Comparison of ENCODE assay signal across 2 cellular contexts in the genomic region with DNA sequence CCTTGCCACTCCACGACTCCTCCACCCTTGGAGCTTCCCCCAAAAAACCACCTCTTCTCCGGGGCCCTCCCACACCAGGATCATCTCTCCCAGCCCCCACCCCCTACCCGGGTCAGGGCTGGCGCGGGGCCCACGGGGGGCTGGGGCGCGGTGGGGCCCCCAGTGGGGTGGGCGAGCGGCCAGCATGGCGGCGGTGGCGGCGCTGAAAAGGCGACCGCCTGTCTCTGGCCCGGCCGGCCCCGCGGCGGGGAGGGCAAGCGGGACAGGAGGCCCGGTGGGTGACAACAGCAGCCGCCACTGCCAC.
TF ChIP-seq lines count a peak whose summit lies in the region.

No MANE protein-coding gene starts in this region.

TF ChIP-seq in liver, 16 proteins besides CTCF, POLR2A, EP300 and RAD21:
- TF ChIP-seq HNF4A (conservative IDR thresholded peaks at IDR 0.05) (no peak), ZBTB33 (IDR thresholded peaks at IDR 0.05) (no peak), EGR1 (IDR thresholded peaks at IDR 0.05; ENCODE audit: low read depth in 2 of 2) (no peak), FOXA1 (IDR thresholded peaks at IDR 0.05) (no peak), GABPA (IDR thresholded peaks at IDR 0.05 in 1 of 2, conservative IDR thresholded peaks at IDR 0.05 in 1 of 2) (no peak), SP1 (IDR thresholded peaks at IDR 0.05) (no peak), YY1 (IDR thresholded peaks at IDR 0.05) (no peak), JUND (IDR thresholded peaks at IDR 0.05) (no peak), FOXA2 (IDR thresholded peaks at IDR 0.05) (no peak), TAF1 (conservative IDR thresholded peaks at IDR 0.05) (no peak), HNF4G (IDR thresholded peaks at IDR 0.05) (no peak), NR2F2 (IDR thresholded peaks at IDR 0.05) (no peak), RXRA (IDR thresholded peaks at IDR 0.05) (no peak)
- TF ChIP-seq, protein P1, sequence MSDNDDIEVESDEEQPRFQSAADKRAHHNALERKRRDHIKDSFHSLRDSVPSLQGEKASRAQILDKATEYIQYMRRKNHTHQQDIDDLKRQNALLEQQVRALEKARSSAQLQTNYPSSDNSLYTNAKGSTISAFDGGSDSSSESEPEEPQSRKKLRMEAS (IDR thresholded peaks at IDR 0.05), result no peak
- TF ChIP-seq, protein P2, sequence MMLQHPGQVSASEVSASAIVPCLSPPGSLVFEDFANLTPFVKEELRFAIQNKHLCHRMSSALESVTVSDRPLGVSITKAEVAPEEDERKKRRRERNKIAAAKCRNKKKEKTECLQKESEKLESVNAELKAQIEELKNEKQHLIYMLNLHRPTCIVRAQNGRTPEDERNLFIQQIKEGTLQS (IDR thresholded peaks at IDR 0.05), result no peak
- TF ChIP-seq, protein P3, sequence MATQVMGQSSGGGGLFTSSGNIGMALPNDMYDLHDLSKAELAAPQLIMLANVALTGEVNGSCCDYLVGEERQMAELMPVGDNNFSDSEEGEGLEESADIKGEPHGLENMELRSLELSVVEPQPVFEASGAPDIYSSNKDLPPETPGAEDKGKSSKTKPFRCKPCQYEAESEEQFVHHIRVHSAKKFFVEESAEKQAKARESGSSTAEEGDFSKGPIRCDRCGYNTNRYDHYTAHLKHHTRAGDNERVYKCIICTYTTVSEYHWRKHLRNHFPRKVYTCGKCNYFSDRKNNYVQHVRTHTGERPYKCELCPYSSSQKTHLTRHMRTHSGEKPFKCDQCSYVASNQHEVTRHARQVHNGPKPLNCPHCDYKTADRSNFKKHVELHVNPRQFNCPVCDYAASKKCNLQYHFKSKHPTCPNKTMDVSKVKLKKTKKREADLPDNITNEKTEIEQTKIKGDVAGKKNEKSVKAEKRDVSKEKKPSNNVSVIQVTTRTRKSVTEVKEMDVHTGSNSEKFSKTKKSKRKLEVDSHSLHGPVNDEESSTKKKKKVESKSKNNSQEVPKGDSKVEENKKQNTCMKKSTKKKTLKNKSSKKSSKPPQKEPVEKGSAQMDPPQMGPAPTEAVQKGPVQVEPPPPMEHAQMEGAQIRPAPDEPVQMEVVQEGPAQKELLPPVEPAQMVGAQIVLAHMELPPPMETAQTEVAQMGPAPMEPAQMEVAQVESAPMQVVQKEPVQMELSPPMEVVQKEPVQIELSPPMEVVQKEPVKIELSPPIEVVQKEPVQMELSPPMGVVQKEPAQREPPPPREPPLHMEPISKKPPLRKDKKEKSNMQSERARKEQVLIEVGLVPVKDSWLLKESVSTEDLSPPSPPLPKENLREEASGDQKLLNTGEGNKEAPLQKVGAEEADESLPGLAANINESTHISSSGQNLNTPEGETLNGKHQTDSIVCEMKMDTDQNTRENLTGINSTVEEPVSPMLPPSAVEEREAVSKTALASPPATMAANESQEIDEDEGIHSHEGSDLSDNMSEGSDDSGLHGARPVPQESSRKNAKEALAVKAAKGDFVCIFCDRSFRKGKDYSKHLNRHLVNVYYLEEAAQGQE (IDR thresholded peaks at IDR 0.05), result no peak

TF ChIP-seq in HepG2, 621 proteins besides CTCF, POLR2A, EP300 and RAD21:
- no peak for TF ChIP-seq ZNF12 (CRISPR knock-in tag; IDR thresholded peaks at IDR 0.05)
- no peak for TF ChIP-seq ZNF510 (CRISPR knock-in tag; IDR thresholded peaks at IDR 0.05; ENCODE audit: low read depth)
- no peak for TF ChIP-seq ZNF17 (CRISPR knock-in tag; IDR thresholded peaks at IDR 0.05)
- no peak for TF ChIP-seq NRL (CRISPR knock-in tag; IDR thresholded peaks at IDR 0.05; ENCODE audit: borderline replicate concordance)
- TF ChIP-seq PITX1 (CRISPR knock-in tag; IDR thresholded peaks at IDR 0.05), result no peak
- TF ChIP-seq PLSCR1 (CRISPR knock-in tag; IDR thresholded peaks at IDR 0.05; ENCODE audit: borderline replicate concordance), result no peak
- TF ChIP-seq HOMEZ (CRISPR knock-in tag; IDR thresholded peaks at IDR 0.05; ENCODE audit: low read depth), result no peak
- no peak for TF ChIP-seq REXO4 (CRISPR knock-in tag; IDR thresholded peaks at IDR 0.05; ENCODE audit: borderline replicate concordance)
- TF ChIP-seq DBP (CRISPR knock-in tag; IDR thresholded peaks at IDR 0.05; ENCODE audit: not compliant biosample characterization), result no peak
- TF ChIP-seq MAF1 (CRISPR knock-in tag; IDR thresholded peaks at IDR 0.05; ENCODE audit: borderline replicate concordance), result no peak
- TF ChIP-seq SMARCC2 (IDR thresholded peaks at IDR 0.05), result no peak
- TF ChIP-seq ZNF672 (CRISPR knock-in tag; IDR thresholded peaks at IDR 0.05), result no peak
- no peak for TF ChIP-seq ZNF557 (CRISPR knock-in tag; IDR thresholded peaks at IDR 0.05)
- TF ChIP-seq FOXA3 (CRISPR knock-in tag; IDR thresholded peaks at IDR 0.05), result no peak
